In genomic region chr10:8908013-8908412, GRCh38 we compare ENCODE assay signal across 22 cellular contexts.
DNase-seq lines count a peak whose midpoint lies in the region; FAIRE-seq and TF ChIP-seq lines count a peak whose summit lies in the region.
"Had no signal": no experiment of that assay in that cellular context is flagged by ENCODE, and none has a peak within 500 bp of the region (broad histone marks: within the 10 kb centered on the region; RNA-seq: fewer than 3 reads in every experiment).

No MANE protein-coding gene starts in this region.

- CTCF ChIA-PET in OCI-LY7 (lab: Charles Lee; ENCODE audit: unreplicated experiment), result no interaction called here
- CTCF ChIA-PET in H1 (lab: Charles Lee; ENCODE audit: partially characterized antibody), result interaction anchor here (0.6 to 1.0 kb wide), 5 partner anchors 11 to 397 kb away, joined by 3 to 5 read pairs (median 3); no protein-coding TSS in a partner anchor

- 63% methylated on average over 4 of the region's 4 CpGs; no CpG with 5 or more reads in 1 of the 2 experiments for WGBS in H1 (ENCODE audit: extremely low coverage in 1 of 2, insufficient coverage in 1 of 2, insufficient read length in 1 of 2, insufficient replicate concordance in 2 of 2, low coverage in 1 of 2, low lambda C conversion rate in 2 of 2, missing lambda C conversion rate in 1 of 2), 2 experiments
- no CpG with 5 or more reads among the region's 4 CpGs for WGBS in mesendoderm (ENCODE audit: extremely low coverage, insufficient coverage, low lambda C conversion rate)

- H2BK120ac ChIP-seq in H1 (replicated peaks; ENCODE audit: low read depth, low read length) (no peak overlapping the region), mesendoderm (ENCODE audit: low read depth, low read length) (no peak overlapping the region)

- H3K4me1 ChIP-seq in OCI-LY7 (ENCODE audit: insufficient read depth, low read length, poor library complexity, severe bottlenecking) (no peaks in the 10 kb centered on the region), H1 (replicated peaks in 1 of 4; ENCODE audit: control insufficient read depth in 3 of 4, insufficient read depth in 4 of 4, low read length in 3 of 4) (no peaks in the 10 kb centered on the region), mesendoderm (ENCODE audit: control insufficient read depth, low read depth, low read length) (no peaks in the 10 kb centered on the region)
- H3K4me1 ChIP-seq: BE2C, Peyer's patch had no signal

- intact Hi-C loops in OCI-LY7 (cut with micrococcal nuclease; ENCODE audit: unreplicated experiment), result no loop called here

- peak; percentile 30 to 35; a peak in 3 of 4 replicates for TF ChIP-seq RAD21 in H1 (IDR thresholded peaks at IDR 0.05 in 1 of 2, conservative IDR thresholded peaks at IDR 0.05 in 1 of 2; ENCODE audit: low read depth in 2 of 2, low read length in 2 of 2)

- H3K4ac ChIP-seq in H1 (replicated peaks; ENCODE audit: insufficient read length, low read depth, low read length) (no peak overlapping the region), mesendoderm (ENCODE audit: low read depth, low read length) (no peak overlapping the region)

- FAIRE-seq in H1 (lab: Jason Lieb, UNC), result no peak

- H4K8ac ChIP-seq in H1 (ENCODE audit: extremely low read depth, insufficient read depth, low read length) (no peak overlapping the region), mesendoderm (ENCODE audit: low read depth, low read length) (no peak overlapping the region)

- H3K9me2 ChIP-seq in OCI-LY7 (ENCODE audit: insufficient read depth, low read length), result no peaks in the 10 kb centered on the region

- H3K9ac ChIP-seq in H1 (replicated peaks in 1 of 4; ENCODE audit: extremely low read depth in 1 of 4, low read depth in 3 of 4, low read length in 3 of 4), result no peak overlapping the region
- H3K9ac ChIP-seq in mesendoderm (ENCODE audit: low read length), result no peak overlapping the region

- POLR2A ChIA-PET in OCI-LY7 (lab: Charles Lee), result interaction anchor here (0.7 kb wide), 1 partner anchor 1415 kb away, joined by 3 read pairs; no protein-coding TSS in a partner anchor
- POLR2A ChIA-PET in H1 (lab: Charles Lee; ENCODE audit: partially characterized antibody), result no interaction called here

- no peak overlapping the region for H3K18ac ChIP-seq in H1 (ENCODE audit: extremely low read depth, low read length)
- no peak overlapping the region for H3K18ac ChIP-seq in mesendoderm (ENCODE audit: low read length)

- DNase-seq in OCI-LY7 (ENCODE audit: low spot score) (no peak), H1 (ENCODE audit: low read depth in 1 of 2, low spot score in 2 of 2) (peak in 1 of 2 experiments; percentile 7), mesendoderm (peak; percentile 37), UCSD-AML1 (lab: John Stamatoyannopoulos, UW; ENCODE audit: unreplicated experiment) (no peak), GDM1 (lab: John Stamatoyannopoulos, UW) (no peak)
- DNase-seq in activated CD8-positive, alpha-beta memory T cell treated with anti-CD3 and anti-CD28 coated beads for 24 hours, result no peak
- DNase-seq: 8988T, ACHN, BE2C, Calu3, DMS79 treated with DMSO at 0.1 percent for 48 hours, GOT3, NCI-H1048, NCI-H1417, NCI-H1694, NCI-H2029 treated with DMSO at 0.1 percent for 48 hours, NCI-H446 treated with DMSO at 0.1 percent for 48 hours, NCI-H526, Peyer's patch, SHP77 treated with DMSO at 0.1 percent for 48 hours had no signal

- no peaks in the 10 kb centered on the region for H3K79me1 ChIP-seq in H1 (ENCODE audit: low read depth, low read length)
- H3K79me1 ChIP-seq in mesendoderm (ENCODE audit: low read length), result no peaks in the 10 kb centered on the region

- H4K20me1 ChIP-seq in OCI-LY7 (ENCODE audit: insufficient read depth, low read length) (no peaks in the 10 kb centered on the region), H1 (replicated peaks in 1 of 2; ENCODE audit: control insufficient read depth in 1 of 2, insufficient read depth in 2 of 2, low read length in 2 of 2) (no peaks in the 10 kb centered on the region)

- H3K79me2 ChIP-seq in OCI-LY7 (ENCODE audit: insufficient read depth, low read depth, low read length) (no peaks in the 10 kb centered on the region), H1 (ENCODE audit: control insufficient read depth in 1 of 2, insufficient read depth in 2 of 2, low read length in 2 of 2) (no peaks in the 10 kb centered on the region), mesendoderm (ENCODE audit: control insufficient read depth, insufficient read depth, low read length) (no peaks in the 10 kb centered on the region)

- no peaks in the 10 kb centered on the region for H3K27me3 ChIP-seq in H1 (replicated peaks in 1 of 4; ENCODE audit: control insufficient read depth in 3 of 4, extremely low read depth in 1 of 4, insufficient read depth in 3 of 4, low read length in 3 of 4)
- H3K27me3 ChIP-seq in mesendoderm (ENCODE audit: insufficient read depth, low read length, poor library complexity), result no peaks in the 10 kb centered on the region
- H3K27me3 ChIP-seq: BE2C, Peyer's patch had no signal

- H2BK5ac ChIP-seq in H1 (ENCODE audit: low read depth, low read length), result no peak overlapping the region
- no peak overlapping the region for H2BK5ac ChIP-seq in mesendoderm (ENCODE audit: low read length)

- no peak overlapping the region for H3K14ac ChIP-seq in H1 (ENCODE audit: insufficient read length)

- no peaks in the 10 kb centered on the region for H3K23me2 ChIP-seq in H1 (ENCODE audit: low read depth, low read length)

- no peak overlapping the region for H4K5ac ChIP-seq in H1 (ENCODE audit: insufficient read length, low read depth, low read length)
- H4K5ac ChIP-seq in mesendoderm (ENCODE audit: low read length), result no peak overlapping the region

- TF ChIP-seq CTCF in C4-2B (conservative IDR thresholded peaks at IDR 0.05), result peak; percentile 2; the same call in 1 of the 2 replicates
- peak; percentile 37; the same call in 1 of the 2 replicates for TF ChIP-seq CTCF in OCI-LY7 (conservative IDR thresholded peaks at IDR 0.05; ENCODE audit: low read length)
- TF ChIP-seq CTCF in H1 (IDR thresholded peaks at IDR 0.05; ENCODE audit: control extremely low read depth in 1 of 3, insufficient read depth in 1 of 3, low read depth in 1 of 3, low read length in 3 of 3), result peak; percentile 23 to 51 (median 37); a peak in 3 of 4 replicates

- no peak overlapping the region for H2BK12ac ChIP-seq in H1 (ENCODE audit: low read depth, low read length)

- H2AK5ac ChIP-seq in H1 (ENCODE audit: low read depth, low read length) (no peak overlapping the region), mesendoderm (ENCODE audit: low read length) (no peak overlapping the region)

- no peak overlapping the region for H2BK20ac ChIP-seq in H1 (ENCODE audit: low read length)

- no peak overlapping the region for H4K91ac ChIP-seq in H1 (replicated peaks; ENCODE audit: insufficient read length, low read length)

- no TSS peak for BruUV-seq in OCI-LY7 (replicated peaks; lab: Mats Ljungman, UMichigan)

- H3K56ac ChIP-seq in H1 (replicated peaks; ENCODE audit: insufficient read length, low read depth, low read length), result no peak overlapping the region
- no peak overlapping the region for H3K56ac ChIP-seq in mesendoderm (ENCODE audit: low read length)

- H3K23ac ChIP-seq in H1 (ENCODE audit: insufficient read length) (no peak overlapping the region), mesendoderm (ENCODE audit: low read length) (no peak overlapping the region)

- no peak for TF ChIP-seq EP300 in H1 (IDR thresholded peaks at IDR 0.05; ENCODE audit: borderline replicate concordance in 1 of 2, low read depth in 2 of 2, low read length in 2 of 2)

- H3K4me3 ChIP-seq in OCI-LY7 (ENCODE audit: low read depth, low read length, poor library complexity, severe bottlenecking) (no peak overlapping the region), H1 (ENCODE audit: extremely low read depth in 1 of 4, insufficient read depth in 2 of 4, low read depth in 3 of 4, low read length in 4 of 4) (no peak overlapping the region), mesendoderm (ENCODE audit: low read length) (no peak overlapping the region)
- H3K4me3 ChIP-seq: Peyer's patch, SK-N-MC had no signal

- no peak overlapping the region for H2BK15ac ChIP-seq in H1 (ENCODE audit: low read length)
- H2BK15ac ChIP-seq in mesendoderm (replicated peaks; ENCODE audit: low read depth), result no peak overlapping the region

- H3K9me3 ChIP-seq in OCI-LY7 (ENCODE audit: low read length), result no peaks in the 10 kb centered on the region
- H3K9me3 ChIP-seq in H1 (ENCODE audit: insufficient read depth in 2 of 2, low read depth in 1 of 2, low read length in 1 of 2), result no peaks in the 10 kb centered on the region
- H3K9me3 ChIP-seq: BE2C, Peyer's patch had no signal

- no peak for TF ChIP-seq POLR2A in H1 (IDR thresholded peaks at IDR 0.05; ENCODE audit: control extremely low read depth in 1 of 2, low read depth in 2 of 2, low read length in 2 of 2)

- H2AFZ ChIP-seq in OCI-LY7 (ENCODE audit: low read length) (no peak overlapping the region), H1 (ENCODE audit: low read length) (peak overlapping the region; percentile 93; the same call in 1 of the 2 replicates)

- no peaks in the 10 kb centered on the region for H3K36me3 ChIP-seq in OCI-LY7 (ENCODE audit: insufficient read depth, low read length)
- no peaks in the 10 kb centered on the region for H3K36me3 ChIP-seq in H1 (ENCODE audit: control insufficient read depth in 2 of 4, insufficient read depth in 4 of 4, low read length in 3 of 4)
- no peaks in the 10 kb centered on the region for H3K36me3 ChIP-seq in mesendoderm (ENCODE audit: control insufficient read depth, insufficient read depth, low read length)
- H3K36me3 ChIP-seq: BE2C, Peyer's patch had no signal

- H3K4me2 ChIP-seq in OCI-LY7 (ENCODE audit: low read length) (no peak overlapping the region), H1 (ENCODE audit: insufficient read depth in 1 of 2, low read depth in 2 of 2, low read length in 2 of 2) (no peak overlapping the region), mesendoderm (ENCODE audit: low read length) (no peak overlapping the region)

- H3K27ac ChIP-seq in C4-2B, result no peak overlapping the region
- no peak overlapping the region for H3K27ac ChIP-seq in OCI-LY7 (ENCODE audit: low read depth, low read length, poor library complexity, severe bottlenecking)
- H3K27ac ChIP-seq in H1 (ENCODE audit: low read depth, low read length), result no peak overlapping the region
- no peak overlapping the region for H3K27ac ChIP-seq in mesendoderm (ENCODE audit: low read depth, low read length)
- H3K27ac ChIP-seq: Peyer's patch, SK-N-MC had no signal

TF ChIP-seq in H1, 55 proteins besides CTCF, POLR2A, EP300 and RAD21 (continues in another document):
- TF ChIP-seq TEAD4 (IDR thresholded peaks at IDR 0.05; ENCODE audit: low read depth, low read length), result no peak
- TF ChIP-seq ZNF274 (IDR thresholded peaks at IDR 0.05; ENCODE audit: borderline replicate concordance, extremely low read depth, low read length), result no peak
- TF ChIP-seq SRF (IDR thresholded peaks at IDR 0.05; ENCODE audit: low read depth, low read length), result no peak
- no peak for TF ChIP-seq NRF1 (IDR thresholded peaks at IDR 0.05; ENCODE audit: low read depth, low read length)
- TF ChIP-seq, protein P1, sequence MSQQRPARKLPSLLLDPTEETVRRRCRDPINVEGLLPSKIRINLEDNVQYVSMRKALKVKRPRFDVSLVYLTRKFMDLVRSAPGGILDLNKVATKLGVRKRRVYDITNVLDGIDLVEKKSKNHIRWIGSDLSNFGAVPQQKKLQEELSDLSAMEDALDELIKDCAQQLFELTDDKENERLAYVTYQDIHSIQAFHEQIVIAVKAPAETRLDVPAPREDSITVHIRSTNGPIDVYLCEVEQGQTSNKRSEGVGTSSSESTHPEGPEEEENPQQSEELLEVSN (IDR thresholded peaks at IDR 0.05), result peak; percentile 70
